Comparison of ENCODE assay signal across 18 cellular contexts in the genomic region with DNA sequence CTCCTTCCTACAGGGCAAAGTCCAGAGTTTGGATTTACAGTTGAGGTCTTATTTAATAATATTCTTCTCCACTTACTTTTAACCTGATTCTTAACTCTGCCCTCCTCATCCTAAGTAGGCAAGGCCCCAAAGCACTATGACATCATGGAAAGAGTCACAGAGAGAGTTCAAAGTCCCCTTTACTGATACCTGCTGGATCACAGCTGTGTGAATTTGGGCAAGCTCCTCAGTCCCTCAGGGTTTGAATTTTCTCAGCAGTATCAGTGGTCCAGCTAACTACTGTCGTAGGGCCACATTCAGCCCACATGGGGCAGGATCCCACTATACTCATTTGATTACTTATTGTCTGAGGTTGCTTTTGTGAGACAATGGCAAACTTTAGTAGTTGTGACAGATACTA. TPM values are rescaled to one million over a fixed set of nuclear protein-coding genes. Genes with fewer than 3 reads are reported as not detected.
DNase-seq lines count a peak whose midpoint lies in the region; ATAC-seq and TF ChIP-seq lines count a peak whose summit lies in the region.
"Had no signal": no experiment of that assay in that cellular context is flagged by ENCODE, and none has a peak within 500 bp of the region (broad histone marks: within the 10 kb centered on the region; RNA-seq: fewer than 3 reads in every experiment).

No MANE protein-coding gene starts in this region.

- no peak overlapping the region for H3K4me3 ChIP-seq in suprapubic skin

- H3K4me1 ChIP-seq in suprapubic skin: no peaks in the 10 kb centered on the region

- 100% methylated on average over 1 of the region's 1 CpG for WGBS in suprapubic skin

- H3K27me3 ChIP-seq in suprapubic skin: no peaks in the 10 kb centered on the region

- no peak for TF ChIP-seq POLR2A in suprapubic skin (IDR thresholded peaks at IDR 0.05)

- no peaks in the 10 kb centered on the region for H3K9me3 ChIP-seq in suprapubic skin

- no peak for TF ChIP-seq CTCF in suprapubic skin (IDR thresholded peaks at IDR 0.05)

- no peak for TF ChIP-seq EP300 in suprapubic skin (IDR thresholded peaks at IDR 0.05)

- DNase-seq in activated T-cell treated with anti-CD3 and anti-CD28 coated beads, Interleukin-2, amount 50 U/mL, for 72 hours: no peak
- no peak for DNase-seq in activated T-cell treated with anti-CD3 and anti-CD28 coated beads, Interleukin-2, amount 50 U/mL, for 48 hours
- no peak for DNase-seq in stimulated activated effector memory CD8-positive, alpha-beta T cell treated with anti-CD3 and anti-CD28 coated beads, Interleukin-12 subunit alpha, Interleukin-12 subunit beta, amount 100 ng/mL, for 72 hours (ENCODE audit: low spot score in 2 of 2)
- DNase-seq in suprapubic skin (ENCODE audit: low spot score in 2 of 2) (no peak), Ammon's horn (ENCODE audit: low spot score) (no peak)
- DNase-seq: ACHN, aorta, cortex of kidney, GDM1, glutamatergic neuron, NCI-H2227 treated with DMSO at 0.1 percent for 48 hours, nucleus accumbens, SHP77 treated with DMSO at 0.1 percent for 48 hours had no signal

- peaks cover 1 to 3% of the 10 kb centered on the region in 2 donors for H3K9me3 Mint-ChIP-seq in activated T-cell treated with anti-CD3 and anti-CD28 coated beads, Interleukin-2, amount 50 U/mL, for 72 hours
- H3K9me3 Mint-ChIP-seq in stimulated activated effector memory CD8-positive, alpha-beta T cell treated with anti-CD3 and anti-CD28 coated beads, Interleukin-12 subunit alpha, Interleukin-12 subunit beta, amount 100 ng/mL, for 72 hours: no peaks in the 10 kb centered on the region
- H3K9me3 Mint-ChIP-seq: activated T-helper 17 cell treated with anti-CD3 and anti-CD28 coated beads, Interleukin-2, amount 50 U/mL, for 72 hours had no signal

- no peak overlapping the region for H3K27ac ChIP-seq in suprapubic skin

- no peak overlapping the region for H3K4me3 Mint-ChIP-seq in activated T-cell treated with anti-CD3 and anti-CD28 coated beads, Interleukin-2, amount 50 U/mL, for 72 hours
- no peak overlapping the region for H3K4me3 Mint-ChIP-seq in stimulated activated effector memory CD8-positive, alpha-beta T cell treated with anti-CD3 and anti-CD28 coated beads, Interleukin-12 subunit alpha, Interleukin-12 subunit beta, amount 100 ng/mL, for 72 hours
- H3K4me3 Mint-ChIP-seq: activated T-helper 17 cell treated with anti-CD3 and anti-CD28 coated beads, Interleukin-2, amount 50 U/mL, for 72 hours; T-helper 2 cell treated with Interferon-gamma antibody and Interleukin-4, amounts not matched to agents 5 μg/mL and 100 μg/mL, for 36 hours had no signal

- peaks cover 79% of the 10 kb centered on the region for H3K36me3 ChIP-seq in suprapubic skin

- ATAC-seq in activated T-cell treated with anti-CD3 and anti-CD28 coated beads, Interleukin-2, amount 50 U/mL, for 72 hours (replicated peaks in 1 of 2): peak in 1 of 2 donors; percentile 33
- ATAC-seq in HG02623 (IDR thresholded peaks at IDR 0.05; ENCODE audit: unreplicated experiment): peak; percentile 63
- peak; percentile 93 for ATAC-seq in HG03432 (IDR thresholded peaks at IDR 0.05; ENCODE audit: unreplicated experiment)
- ATAC-seq in stimulated activated effector memory CD8-positive, alpha-beta T cell treated with anti-CD3 and anti-CD28 coated beads, Interleukin-12 subunit alpha, Interleukin-12 subunit beta, amount 100 ng/mL, for 72 hours: no peak
- ATAC-seq in GM21825 (IDR thresholded peaks at IDR 0.05; ENCODE audit: unreplicated experiment): no peak
- ATAC-seq: activated T-helper 17 cell treated with anti-CD3 and anti-CD28 coated beads, Interleukin-2, amount 50 U/mL, for 72 hours had no signal

- peaks cover 27 to 42% of the 10 kb centered on the region in 2 donors for H3K36me3 Mint-ChIP-seq in activated T-cell treated with anti-CD3 and anti-CD28 coated beads, Interleukin-2, amount 50 U/mL, for 72 hours (ENCODE audit: insufficient read depth in 2 of 2)
- peaks cover 78% of the 10 kb centered on the region for H3K36me3 Mint-ChIP-seq in stimulated activated effector memory CD8-positive, alpha-beta T cell treated with anti-CD3 and anti-CD28 coated beads, Interleukin-12 subunit alpha, Interleukin-12 subunit beta, amount 100 ng/mL, for 72 hours

- H3K27me3 Mint-ChIP-seq in activated T-cell treated with anti-CD3 and anti-CD28 coated beads, Interleukin-2, amount 50 U/mL, for 72 hours (ENCODE audit: low read depth): no peaks in the 10 kb centered on the region
- H3K27me3 Mint-ChIP-seq: activated T-helper 17 cell treated with anti-CD3 and anti-CD28 coated beads, Interleukin-2, amount 50 U/mL, for 72 hours had no signal

- H3K27ac Mint-ChIP-seq in activated T-cell treated with anti-CD3 and anti-CD28 coated beads, Interleukin-2, amount 50 U/mL, for 72 hours: peak overlapping the region; percentile 11
- H3K27ac Mint-ChIP-seq in stimulated activated effector memory CD8-positive, alpha-beta T cell treated with anti-CD3 and anti-CD28 coated beads, Interleukin-12 subunit alpha, Interleukin-12 subunit beta, amount 100 ng/mL, for 72 hours: peak overlapping the region; percentile 70
- H3K27ac Mint-ChIP-seq: activated T-helper 17 cell treated with anti-CD3 and anti-CD28 coated beads, Interleukin-2, amount 50 U/mL, for 72 hours; T-helper 2 cell treated with Interferon-gamma antibody and Interleukin-4, amounts not matched to agents 5 μg/mL and 100 μg/mL, for 36 hours had no signal

- peaks cover 7% of the 10 kb centered on the region for H3K4me1 Mint-ChIP-seq in activated T-cell treated with anti-CD3 and anti-CD28 coated beads, Interleukin-2, amount 50 U/mL, for 72 hours (ENCODE audit: low read depth)
- peaks cover 8% of the 10 kb centered on the region for H3K4me1 Mint-ChIP-seq in stimulated activated effector memory CD8-positive, alpha-beta T cell treated with anti-CD3 and anti-CD28 coated beads, Interleukin-12 subunit alpha, Interleukin-12 subunit beta, amount 100 ng/mL, for 72 hours

RNA-seq across cellular contexts. Expression of gene TYW3, which starts 16.0 kb away (rescaled TPM):
- 10 to 100 TPM; 19.4 to 22.9 TPM for total RNA-seq in activated T-cell treated with anti-CD3 and anti-CD28 coated beads, Interleukin-2, amount 50 U/mL, for 72 hours
- total RNA-seq in suprapubic skin: 10 to 100 TPM in 2 of 4 donors, 1 to 10 TPM in 2; 7.4 to 15.8 (median 11.0) TPM

RNA-seq across cellular contexts. Expression of gene CRYZ, which starts 16.1 kb away (rescaled TPM):
- 10 to 100 TPM; 15.6 to 19.5 TPM for total RNA-seq in activated T-cell treated with anti-CD3 and anti-CD28 coated beads, Interleukin-2, amount 50 U/mL, for 72 hours
- total RNA-seq in suprapubic skin: 10 to 100 TPM; 18.7 to 39.1 (median 27.3) TPM

Comparison
In these comparisons a context has a peak if more than half of its experiments do, and no peak if none do; other contexts are left out.
1. ATAC-seq: peak in HG02623 (single experiment) and HG03432 (single experiment); none in stimulated activated effector memory CD8-positive, alpha-beta T cell treated with anti-CD3 and anti-CD28 coated beads, Interleukin-12 subunit alpha, Interleukin-12 subunit beta, amount 100 ng/mL, for 72 hours (single experiment) and GM21825 (single experiment).